In the genomic region with DNA sequence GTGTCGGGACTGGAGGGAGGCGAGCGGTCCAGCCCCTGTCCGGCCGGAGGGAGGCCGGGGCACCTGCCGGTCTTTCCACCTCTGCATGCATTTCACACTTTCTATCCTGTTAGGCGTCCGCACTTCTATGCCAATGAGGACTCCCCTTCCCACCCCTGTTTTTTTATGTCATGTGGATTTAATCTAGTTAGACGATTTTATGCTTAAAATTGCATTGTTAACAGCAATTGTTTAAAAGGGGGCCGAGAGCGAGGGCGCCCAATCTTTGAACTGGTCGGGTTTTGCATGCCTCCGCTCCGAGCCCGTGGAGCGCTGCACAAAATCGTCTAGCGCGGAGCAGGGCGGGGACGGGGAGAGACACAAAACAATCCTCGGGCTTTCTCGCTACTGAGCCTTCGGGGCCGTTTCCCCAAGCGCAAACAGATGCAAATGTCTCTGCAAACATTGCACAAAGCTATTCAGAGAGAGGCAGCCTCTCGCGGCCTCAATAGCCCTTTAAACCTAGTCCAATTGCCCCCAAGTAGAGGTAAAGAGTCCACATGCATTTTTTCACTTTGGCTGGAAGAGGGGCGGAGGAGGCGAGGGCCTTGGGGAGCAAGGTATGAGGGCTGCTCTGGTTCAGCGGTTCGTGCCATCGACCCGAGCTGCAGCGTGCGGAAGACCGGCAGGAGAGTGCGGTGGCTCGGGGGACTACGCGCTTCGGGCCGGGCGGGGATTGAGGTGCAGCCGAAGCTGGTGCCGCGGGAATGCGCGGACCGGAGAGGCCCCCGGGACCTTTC, we compare ENCODE assay signal across 1 cellular context.
A peak's percentile ranks its signal among the peaks of the same experiment; 100 is the strongest.
TF ChIP-seq lines count a peak whose summit lies in the region.

No MANE protein-coding gene starts in this region.

TF ChIP-seq in HepG2, 621 proteins besides CTCF, POLR2A, EP300 and RAD21 (continued from another document and continues in another):
- TF ChIP-seq, protein P1, sequence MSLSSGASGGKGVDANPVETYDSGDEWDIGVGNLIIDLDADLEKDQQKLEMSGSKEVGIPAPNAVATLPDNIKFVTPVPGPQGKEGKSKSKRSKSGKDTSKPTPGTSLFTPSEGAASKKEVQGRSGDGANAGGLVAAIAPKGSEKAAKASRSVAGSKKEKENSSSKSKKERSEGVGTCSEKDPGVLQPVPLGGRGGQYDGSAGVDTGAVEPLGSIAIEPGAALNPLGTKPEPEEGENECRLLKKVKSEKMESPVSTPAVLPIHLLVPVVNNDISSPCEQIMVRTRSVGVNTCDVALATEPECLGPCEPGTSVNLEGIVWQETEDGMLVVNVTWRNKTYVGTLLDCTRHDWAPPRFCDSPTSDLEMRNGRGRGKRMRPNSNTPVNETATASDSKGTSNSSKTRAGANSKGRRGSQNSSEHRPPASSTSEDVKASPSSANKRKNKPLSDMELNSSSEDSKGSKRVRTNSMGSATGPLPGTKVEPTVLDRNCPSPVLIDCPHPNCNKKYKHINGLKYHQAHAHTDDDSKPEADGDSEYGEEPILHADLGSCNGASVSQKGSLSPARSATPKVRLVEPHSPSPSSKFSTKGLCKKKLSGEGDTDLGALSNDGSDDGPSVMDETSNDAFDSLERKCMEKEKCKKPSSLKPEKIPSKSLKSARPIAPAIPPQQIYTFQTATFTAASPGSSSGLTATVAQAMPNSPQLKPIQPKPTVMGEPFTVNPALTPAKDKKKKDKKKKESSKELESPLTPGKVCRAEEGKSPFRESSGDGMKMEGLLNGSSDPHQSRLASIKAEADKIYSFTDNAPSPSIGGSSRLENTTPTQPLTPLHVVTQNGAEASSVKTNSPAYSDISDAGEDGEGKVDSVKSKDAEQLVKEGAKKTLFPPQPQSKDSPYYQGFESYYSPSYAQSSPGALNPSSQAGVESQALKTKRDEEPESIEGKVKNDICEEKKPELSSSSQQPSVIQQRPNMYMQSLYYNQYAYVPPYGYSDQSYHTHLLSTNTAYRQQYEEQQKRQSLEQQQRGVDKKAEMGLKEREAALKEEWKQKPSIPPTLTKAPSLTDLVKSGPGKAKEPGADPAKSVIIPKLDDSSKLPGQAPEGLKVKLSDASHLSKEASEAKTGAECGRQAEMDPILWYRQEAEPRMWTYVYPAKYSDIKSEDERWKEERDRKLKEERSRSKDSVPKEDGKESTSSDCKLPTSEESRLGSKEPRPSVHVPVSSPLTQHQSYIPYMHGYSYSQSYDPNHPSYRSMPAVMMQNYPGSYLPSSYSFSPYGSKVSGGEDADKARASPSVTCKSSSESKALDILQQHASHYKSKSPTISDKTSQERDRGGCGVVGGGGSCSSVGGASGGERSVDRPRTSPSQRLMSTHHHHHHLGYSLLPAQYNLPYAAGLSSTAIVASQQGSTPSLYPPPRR (CRISPR knock-in tag; IDR thresholded peaks at IDR 0.05; ENCODE audit: borderline replicate concordance) = peak; percentile 89
- TF ChIP-seq GPN1 (CRISPR knock-in tag; IDR thresholded peaks at IDR 0.05; ENCODE audit: borderline replicate concordance) (no peak), POGZ (CRISPR knock-in tag; IDR thresholded peaks at IDR 0.05) (no peak), ZNF605 (CRISPR knock-in tag; IDR thresholded peaks at IDR 0.05) (no peak; the same call in 1 of the 2 replicates), ZFYVE20 (CRISPR knock-in tag; IDR thresholded peaks at IDR 0.05; ENCODE audit: borderline replicate concordance, low read depth) (no peak), ZNF558 (CRISPR knock-in tag; IDR thresholded peaks at IDR 0.05; ENCODE audit: borderline replicate concordance) (no peak), ZNF33A (CRISPR knock-in tag; IDR thresholded peaks at IDR 0.05; ENCODE audit: borderline replicate concordance) (no peak), ZFX (CRISPR knock-in tag; IDR thresholded peaks at IDR 0.05; ENCODE audit: low read depth) (peak; percentile 35; the same call in 1 of the 2 replicates), ELF3 (CRISPR knock-in tag; IDR thresholded peaks at IDR 0.05) (no peak), FOXK1 (CRISPR knock-in tag; IDR thresholded peaks at IDR 0.05; ENCODE audit: borderline replicate concordance, low read depth) (no peak), FOXA3 (CRISPR knock-in tag; IDR thresholded peaks at IDR 0.05) (peak; percentile 57), KDM4B (CRISPR knock-in tag; IDR thresholded peaks at IDR 0.05) (no peak), ZNF432 (CRISPR knock-in tag; IDR thresholded peaks at IDR 0.05; ENCODE audit: borderline replicate concordance) (no peak), ZNF589 (CRISPR knock-in tag; conservative IDR thresholded peaks at IDR 0.05) (no peak), ZNF451 (CRISPR knock-in tag; IDR thresholded peaks at IDR 0.05) (no peak), ZNF468 (CRISPR knock-in tag; IDR thresholded peaks at IDR 0.05) (no peak), HNF4G (IDR thresholded peaks at IDR 0.05; ENCODE audit: borderline replicate concordance, low read depth, low read length) (peak; percentile 79), HNF4G (CRISPR knock-in tag; IDR thresholded peaks at IDR 0.05; ENCODE audit: borderline replicate concordance, low read depth) (no peak), ZNF205 (CRISPR knock-in tag; IDR thresholded peaks at IDR 0.05) (peak; percentile 64; the same call in 1 of the 2 replicates), YEATS4 (CRISPR knock-in tag; IDR thresholded peaks at IDR 0.05; ENCODE audit: borderline replicate concordance) (peak; percentile 28; the same call in 1 of the 2 replicates), SALL1 (CRISPR knock-in tag; IDR thresholded peaks at IDR 0.05) (peak; percentile 71), KMT2A (CRISPR knock-in tag; IDR thresholded peaks at IDR 0.05) (no peak), ZNF629 (CRISPR knock-in tag; conservative IDR thresholded peaks at IDR 0.05) (0 out of 2 replicates have a peak, but pooled peaks have one; percentile 9), SOX5 (CRISPR knock-in tag; IDR thresholded peaks at IDR 0.05; ENCODE audit: borderline replicate concordance) (peak; percentile 77), THRA (CRISPR knock-in tag; IDR thresholded peaks at IDR 0.05; ENCODE audit: borderline replicate concordance) (peak; percentile 79; the same call in 1 of the 2 replicates), NCOR1 (IDR thresholded peaks at IDR 0.05; ENCODE audit: borderline replicate concordance, low read length) (peak; percentile 61; the same call in 1 of the 2 replicates), ZBTB42 (CRISPR knock-in tag; IDR thresholded peaks at IDR 0.05) (no peak), ZNF782 (CRISPR knock-in tag; IDR thresholded peaks at IDR 0.05; ENCODE audit: borderline replicate concordance) (no peak), MAFK (conservative IDR thresholded peaks at IDR 0.05 in 1 of 2, IDR thresholded peaks at IDR 0.05 in 1 of 2; ENCODE audit: low read length in 2 of 2) (no peak), TRIM24 (CRISPR knock-in tag; IDR thresholded peaks at IDR 0.05) (no peak), REPIN1 (CRISPR knock-in tag; IDR thresholded peaks at IDR 0.05; ENCODE audit: borderline replicate concordance, low read depth) (0 out of 2 replicates have a peak, but pooled peaks have one; percentile 16), MED13 (CRISPR knock-in tag; IDR thresholded peaks at IDR 0.05) (no peak), CC2D1A (CRISPR knock-in tag; IDR thresholded peaks at IDR 0.05) (no peak), HOXA9 (CRISPR knock-in tag; IDR thresholded peaks at IDR 0.05; ENCODE audit: borderline replicate concordance) (0 out of 2 replicates have a peak, but pooled peaks have one; percentile 61), JUND (CRISPR knock-in tag; IDR thresholded peaks at IDR 0.05) (no peak), NONO (IDR thresholded peaks at IDR 0.05) (no peak), NONO (CRISPR knock-in tag; conservative IDR thresholded peaks at IDR 0.05) (peak; percentile 70; the same call in 1 of the 2 replicates), ZNF367 (CRISPR knock-in tag; IDR thresholded peaks at IDR 0.05; ENCODE audit: borderline replicate concordance) (peak; percentile 30; the same call in 1 of the 2 replicates)
- TF ChIP-seq, protein P2, sequence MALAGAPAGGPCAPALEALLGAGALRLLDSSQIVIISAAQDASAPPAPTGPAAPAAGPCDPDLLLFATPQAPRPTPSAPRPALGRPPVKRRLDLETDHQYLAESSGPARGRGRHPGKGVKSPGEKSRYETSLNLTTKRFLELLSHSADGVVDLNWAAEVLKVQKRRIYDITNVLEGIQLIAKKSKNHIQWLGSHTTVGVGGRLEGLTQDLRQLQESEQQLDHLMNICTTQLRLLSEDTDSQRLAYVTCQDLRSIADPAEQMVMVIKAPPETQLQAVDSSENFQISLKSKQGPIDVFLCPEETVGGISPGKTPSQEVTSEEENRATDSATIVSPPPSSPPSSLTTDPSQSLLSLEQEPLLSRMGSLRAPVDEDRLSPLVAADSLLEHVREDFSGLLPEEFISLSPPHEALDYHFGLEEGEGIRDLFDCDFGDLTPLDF (CRISPR knock-in tag; IDR thresholded peaks at IDR 0.05) = 0 out of 2 replicates have a peak, but pooled peaks have one; percentile 42
- TF ChIP-seq, protein P3, sequence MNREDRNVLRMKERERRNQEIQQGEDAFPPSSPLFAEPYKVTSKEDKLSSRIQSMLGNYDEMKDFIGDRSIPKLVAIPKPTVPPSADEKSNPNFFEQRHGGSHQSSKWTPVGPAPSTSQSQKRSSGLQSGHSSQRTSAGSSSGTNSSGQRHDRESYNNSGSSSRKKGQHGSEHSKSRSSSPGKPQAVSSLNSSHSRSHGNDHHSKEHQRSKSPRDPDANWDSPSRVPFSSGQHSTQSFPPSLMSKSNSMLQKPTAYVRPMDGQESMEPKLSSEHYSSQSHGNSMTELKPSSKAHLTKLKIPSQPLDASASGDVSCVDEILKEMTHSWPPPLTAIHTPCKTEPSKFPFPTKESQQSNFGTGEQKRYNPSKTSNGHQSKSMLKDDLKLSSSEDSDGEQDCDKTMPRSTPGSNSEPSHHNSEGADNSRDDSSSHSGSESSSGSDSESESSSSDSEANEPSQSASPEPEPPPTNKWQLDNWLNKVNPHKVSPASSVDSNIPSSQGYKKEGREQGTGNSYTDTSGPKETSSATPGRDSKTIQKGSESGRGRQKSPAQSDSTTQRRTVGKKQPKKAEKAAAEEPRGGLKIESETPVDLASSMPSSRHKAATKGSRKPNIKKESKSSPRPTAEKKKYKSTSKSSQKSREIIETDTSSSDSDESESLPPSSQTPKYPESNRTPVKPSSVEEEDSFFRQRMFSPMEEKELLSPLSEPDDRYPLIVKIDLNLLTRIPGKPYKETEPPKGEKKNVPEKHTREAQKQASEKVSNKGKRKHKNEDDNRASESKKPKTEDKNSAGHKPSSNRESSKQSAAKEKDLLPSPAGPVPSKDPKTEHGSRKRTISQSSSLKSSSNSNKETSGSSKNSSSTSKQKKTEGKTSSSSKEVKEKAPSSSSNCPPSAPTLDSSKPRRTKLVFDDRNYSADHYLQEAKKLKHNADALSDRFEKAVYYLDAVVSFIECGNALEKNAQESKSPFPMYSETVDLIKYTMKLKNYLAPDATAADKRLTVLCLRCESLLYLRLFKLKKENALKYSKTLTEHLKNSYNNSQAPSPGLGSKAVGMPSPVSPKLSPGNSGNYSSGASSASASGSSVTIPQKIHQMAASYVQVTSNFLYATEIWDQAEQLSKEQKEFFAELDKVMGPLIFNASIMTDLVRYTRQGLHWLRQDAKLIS (CRISPR knock-in tag; IDR thresholded peaks at IDR 0.05) = no peak
- TF ChIP-seq, protein P4, sequence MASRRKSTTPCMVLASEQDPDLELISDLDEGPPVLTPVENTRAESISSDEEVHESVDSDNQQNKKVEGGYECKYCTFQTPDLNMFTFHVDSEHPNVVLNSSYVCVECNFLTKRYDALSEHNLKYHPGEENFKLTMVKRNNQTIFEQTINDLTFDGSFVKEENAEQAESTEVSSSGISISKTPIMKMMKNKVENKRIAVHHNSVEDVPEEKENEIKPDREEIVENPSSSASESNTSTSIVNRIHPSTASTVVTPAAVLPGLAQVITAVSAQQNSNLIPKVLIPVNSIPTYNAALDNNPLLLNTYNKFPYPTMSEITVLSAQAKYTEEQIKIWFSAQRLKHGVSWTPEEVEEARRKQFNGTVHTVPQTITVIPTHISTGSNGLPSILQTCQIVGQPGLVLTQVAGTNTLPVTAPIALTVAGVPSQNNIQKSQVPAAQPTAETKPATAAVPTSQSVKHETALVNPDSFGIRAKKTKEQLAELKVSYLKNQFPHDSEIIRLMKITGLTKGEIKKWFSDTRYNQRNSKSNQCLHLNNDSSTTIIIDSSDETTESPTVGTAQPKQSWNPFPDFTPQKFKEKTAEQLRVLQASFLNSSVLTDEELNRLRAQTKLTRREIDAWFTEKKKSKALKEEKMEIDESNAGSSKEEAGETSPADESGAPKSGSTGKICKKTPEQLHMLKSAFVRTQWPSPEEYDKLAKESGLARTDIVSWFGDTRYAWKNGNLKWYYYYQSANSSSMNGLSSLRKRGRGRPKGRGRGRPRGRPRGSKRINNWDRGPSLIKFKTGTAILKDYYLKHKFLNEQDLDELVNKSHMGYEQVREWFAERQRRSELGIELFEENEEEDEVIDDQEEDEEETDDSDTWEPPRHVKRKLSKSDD (CRISPR knock-in tag; IDR thresholded peaks at IDR 0.05; ENCODE audit: low read depth) = no peak
- TF ChIP-seq, protein P5, sequence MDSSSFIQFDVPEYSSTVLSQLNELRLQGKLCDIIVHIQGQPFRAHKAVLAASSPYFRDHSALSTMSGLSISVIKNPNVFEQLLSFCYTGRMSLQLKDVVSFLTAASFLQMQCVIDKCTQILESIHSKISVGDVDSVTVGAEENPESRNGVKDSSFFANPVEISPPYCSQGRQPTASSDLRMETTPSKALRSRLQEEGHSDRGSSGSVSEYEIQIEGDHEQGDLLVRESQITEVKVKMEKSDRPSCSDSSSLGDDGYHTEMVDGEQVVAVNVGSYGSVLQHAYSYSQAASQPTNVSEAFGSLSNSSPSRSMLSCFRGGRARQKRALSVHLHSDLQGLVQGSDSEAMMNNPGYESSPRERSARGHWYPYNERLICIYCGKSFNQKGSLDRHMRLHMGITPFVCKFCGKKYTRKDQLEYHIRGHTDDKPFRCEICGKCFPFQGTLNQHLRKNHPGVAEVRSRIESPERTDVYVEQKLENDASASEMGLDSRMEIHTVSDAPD (CRISPR knock-in tag; IDR thresholded peaks at IDR 0.05) = no peak
- TF ChIP-seq, protein P6, sequence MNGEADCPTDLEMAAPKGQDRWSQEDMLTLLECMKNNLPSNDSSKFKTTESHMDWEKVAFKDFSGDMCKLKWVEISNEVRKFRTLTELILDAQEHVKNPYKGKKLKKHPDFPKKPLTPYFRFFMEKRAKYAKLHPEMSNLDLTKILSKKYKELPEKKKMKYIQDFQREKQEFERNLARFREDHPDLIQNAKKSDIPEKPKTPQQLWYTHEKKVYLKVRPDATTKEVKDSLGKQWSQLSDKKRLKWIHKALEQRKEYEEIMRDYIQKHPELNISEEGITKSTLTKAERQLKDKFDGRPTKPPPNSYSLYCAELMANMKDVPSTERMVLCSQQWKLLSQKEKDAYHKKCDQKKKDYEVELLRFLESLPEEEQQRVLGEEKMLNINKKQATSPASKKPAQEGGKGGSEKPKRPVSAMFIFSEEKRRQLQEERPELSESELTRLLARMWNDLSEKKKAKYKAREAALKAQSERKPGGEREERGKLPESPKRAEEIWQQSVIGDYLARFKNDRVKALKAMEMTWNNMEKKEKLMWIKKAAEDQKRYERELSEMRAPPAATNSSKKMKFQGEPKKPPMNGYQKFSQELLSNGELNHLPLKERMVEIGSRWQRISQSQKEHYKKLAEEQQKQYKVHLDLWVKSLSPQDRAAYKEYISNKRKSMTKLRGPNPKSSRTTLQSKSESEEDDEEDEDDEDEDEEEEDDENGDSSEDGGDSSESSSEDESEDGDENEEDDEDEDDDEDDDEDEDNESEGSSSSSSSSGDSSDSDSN (CRISPR knock-in tag; IDR thresholded peaks at IDR 0.05) = 0 out of 2 replicates have a peak, but pooled peaks have one; percentile 19
